In the genomic region with DNA sequence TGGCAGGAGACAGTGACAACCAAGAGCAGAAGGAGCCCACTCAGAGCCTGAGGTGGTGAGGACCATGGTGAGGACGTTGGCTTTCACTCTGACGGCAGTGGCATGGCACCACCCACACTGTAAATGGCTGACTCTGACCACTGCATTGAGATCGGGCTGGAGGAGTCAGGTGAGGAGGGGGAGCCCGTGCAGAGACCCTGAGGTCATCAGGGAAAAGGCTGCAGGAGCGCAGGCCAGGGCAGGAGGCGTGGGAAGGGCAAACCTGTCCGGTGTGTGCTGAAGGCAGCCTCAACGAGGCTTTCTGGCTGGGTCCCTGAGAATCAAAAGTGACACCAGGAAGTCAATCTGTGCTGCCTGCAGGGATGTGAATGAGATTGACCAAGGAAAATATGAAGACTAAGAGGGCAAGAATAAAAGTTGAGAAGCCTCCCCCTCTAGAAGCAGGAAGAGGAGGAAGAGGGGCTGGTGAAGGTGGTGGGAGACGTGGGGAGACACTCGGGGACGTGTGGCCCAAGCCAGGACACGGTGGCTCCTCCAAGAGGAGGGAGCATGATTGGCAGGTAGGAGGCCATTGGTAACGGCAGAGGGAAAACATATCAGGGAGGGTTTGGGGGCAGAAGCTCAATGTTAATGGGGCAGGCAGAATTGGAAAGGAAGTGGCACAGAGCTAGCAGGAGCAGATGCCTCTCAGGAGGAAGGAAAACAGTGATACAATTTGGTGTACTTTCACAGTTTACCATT, we compare ENCODE assay signal across 25 cellular contexts. TPM values are rescaled to one million over a fixed set of nuclear protein-coding genes. Genes with fewer than 3 reads are reported as not detected.
"Had no signal": no experiment of that assay in that cellular context is flagged by ENCODE, and none has a peak within 500 bp of the region (broad histone marks: within the 10 kb centered on the region; RNA-seq: fewer than 3 reads in every experiment).

No MANE protein-coding gene starts in this region.

- H3K27ac Mint-ChIP-seq: endodermal cell, naive B cell, nephron progenitor cell had no signal

- H3K4me3 Mint-ChIP-seq: endodermal cell, nephron progenitor cell had no signal

- H3K9me3 Mint-ChIP-seq: endodermal cell, naive B cell, nephron progenitor cell had no signal

- H3K36me3 Mint-ChIP-seq: naive B cell had no signal

- H3K36me3 ChIP-seq: neutrophil, stomach had no signal

- H3K4me3 ChIP-seq: coronary artery, hepatocyte, psoas muscle, stomach had no signal

- H2AFZ ChIP-seq: hepatocyte had no signal

- H3K9me3 ChIP-seq: neutrophil, psoas muscle, stomach had no signal

- H3K4me2 ChIP-seq: hepatocyte had no signal

- H3K4me1 ChIP-seq: psoas muscle, stomach had no signal

- DNase-seq: effector CD4-positive, alpha-beta T cell; endodermal cell; foreskin melanocyte; head of caudate nucleus; kidney; left colon; mesendoderm; naive B cell; nephron progenitor cell; psoas muscle; retina; small intestine; stimulated activated CD4-positive, alpha-beta T cell treated with anti-CD3 and anti-CD28 coated beads, Interleukin-12 subunit alpha, Interleukin-12 subunit beta, amount 100 ng/mL, for 4 hours; stimulated activated naive CD4-positive, alpha-beta T cell; stomach; trophoblast cell had no signal

- H3K4me1 Mint-ChIP-seq: endodermal cell, nephron progenitor cell had no signal

- H3K27ac ChIP-seq: coronary artery, hepatocyte, neutrophil, psoas muscle, stomach had no signal

- ATAC-seq: left colon, psoas muscle had no signal

RNA-seq across cellular contexts. Expression of a gene that starts 2.0 kb away (rescaled TPM):
- total RNA-seq: dermis microvascular lymphatic vessel endothelial cell, endodermal cell, hepatocyte, kidney, left colon, liver, lung microvascular endothelial cell, osteoblast, psoas muscle, stomach had no signal
- polyA plus RNA-seq: esophagus, hepatocyte, liver, psoas muscle, small intestine, stomach, thymus had no signal

RNA-seq across cellular contexts. Expression of a gene that starts 25.1 kb away (rescaled TPM):
- total RNA-seq: dermis microvascular lymphatic vessel endothelial cell, endodermal cell, hepatocyte, kidney, left colon, liver, lung microvascular endothelial cell, osteoblast, psoas muscle, stomach had no signal
- polyA plus RNA-seq: esophagus, hepatocyte, liver, psoas muscle, small intestine, stomach, thymus had no signal
